In genomic region chr10:114478281-114478680, GRCh38 we compare ENCODE assay signal across 26 cellular contexts.
DNase-seq lines count a peak whose midpoint lies in the region; ATAC-seq and TF ChIP-seq lines count a peak whose summit lies in the region.
"Had no signal": no experiment of that assay in that cellular context is flagged by ENCODE, and none has a peak within 500 bp of the region (broad histone marks: within the 10 kb centered on the region; RNA-seq: fewer than 3 reads in every experiment).

No MANE protein-coding gene starts in this region.

- no peak for TF ChIP-seq CTCF in activated CD8-positive, alpha-beta T cell treated with anti-CD3 and anti-CD28 coated beads for 36 hours (IDR thresholded peaks at IDR 0.05)
- TF ChIP-seq CTCF in fibroblast of mammary gland (conservative IDR thresholded peaks at IDR 0.05; ENCODE audit: control insufficient read depth, insufficient read depth, low read depth, low read length) (no peak), coronary artery (IDR thresholded peaks at IDR 0.05) (no peak)

- no peaks in the 10 kb centered on the region for H3K27me3 ChIP-seq in CD4-positive, alpha-beta memory T cell (ENCODE audit: insufficient read depth, low read length)
- H3K27me3 ChIP-seq: neutrophil had no signal

- DNase-seq in activated CD8-positive, alpha-beta T cell treated with anti-CD3 and anti-CD28 coated beads for 36 hours: no peak
- DNase-seq in activated CD8-positive, alpha-beta T cell treated with anti-CD3 and anti-CD28 coated beads, Interleukin-2, amount 10 ng/mL, durations not matched to agents 7 days and 5 days: no peak
- no peak for DNase-seq in CD4-positive, alpha-beta memory T cell
- DNase-seq in fibroblast of mammary gland (ENCODE audit: low read depth) (peak; percentile 83), coronary artery (ENCODE audit: low spot score) (no peak)
- DNase-seq: 8988T; activated CD4-positive, alpha-beta T cell treated with anti-CD3 and anti-CD28 coated beads for 1 hour; activated naive CD4-positive, alpha-beta T cell; activated T-cell treated with anti-CD3 and anti-CD28 coated beads, Interleukin-2, amount 50 U/mL, for 4 hours; anterior cingulate cortex; caudate nucleus; GDM1; glutamatergic neuron; NCI-H1048; NCI-H187; NCI-H526; stimulated activated CD4-positive, alpha-beta T cell treated with anti-CD3 and anti-CD28 coated beads, Interleukin-4, amount 100 ng/mL, for 1 hour; stimulated activated naive CD4-positive, alpha-beta T cell had no signal

- H3K4me1 Mint-ChIP-seq in activated CD8-positive, alpha-beta T cell treated with anti-CD3 and anti-CD28 coated beads for 36 hours (ENCODE audit: low read depth): peaks cover 64% of the 10 kb centered on the region
- H3K4me1 Mint-ChIP-seq in activated CD8-positive, alpha-beta T cell treated with anti-CD3 and anti-CD28 coated beads, Interleukin-2, amount 10 ng/mL, durations not matched to agents 7 days and 5 days (ENCODE audit: low read depth): peaks cover 4% of the 10 kb centered on the region
- H3K4me1 Mint-ChIP-seq in CD4-positive, alpha-beta memory T cell: peaks cover 32 to 68% (median 44%) of the 10 kb centered on the region in 4 donors
- H3K4me1 Mint-ChIP-seq in stimulated activated memory B cell treated with anti-CD40 and anti-IgM and Interleukin-4, amounts not matched to agents 10 μg/mL and 1 μg/mL and 100 μg/mL, for 72 hours: peaks cover 29% of the 10 kb centered on the region

- H3K27me3 Mint-ChIP-seq in activated CD8-positive, alpha-beta T cell treated with anti-CD3 and anti-CD28 coated beads for 36 hours: no peaks in the 10 kb centered on the region
- no peaks in the 10 kb centered on the region for H3K27me3 Mint-ChIP-seq in activated CD8-positive, alpha-beta T cell treated with anti-CD3 and anti-CD28 coated beads, Interleukin-2, amount 10 ng/mL, durations not matched to agents 7 days and 5 days (ENCODE audit: low read depth)
- H3K27me3 Mint-ChIP-seq in CD4-positive, alpha-beta memory T cell: no peaks in the 10 kb centered on the region
- H3K27me3 Mint-ChIP-seq in stimulated activated memory B cell treated with anti-CD40 and anti-IgM and Interleukin-4, amounts not matched to agents 10 μg/mL and 1 μg/mL and 100 μg/mL, for 72 hours: no peaks in the 10 kb centered on the region

- no peaks in the 10 kb centered on the region for H3K9me3 ChIP-seq in CD4-positive, alpha-beta memory T cell (ENCODE audit: control insufficient read depth in 1 of 2, low read length in 2 of 2)
- H3K9me3 ChIP-seq: HAP-1, neutrophil had no signal

- H3K4me3 ChIP-seq in CD4-positive, alpha-beta memory T cell (ENCODE audit: low read length in 2 of 2): no peak overlapping the region
- H3K4me3 ChIP-seq in fibroblast of mammary gland (ENCODE audit: control insufficient read depth, low read depth, low read length) (no peak overlapping the region), coronary artery (no peak overlapping the region)
- H3K4me3 ChIP-seq: HAP-1 had no signal

- CTCF ChIA-PET in activated CD8-positive, alpha-beta T cell treated with anti-CD3 and anti-CD28 coated beads for 36 hours (lab: Charles Lee): interaction anchor here (1.8 to 1.9 kb wide), 2 partner anchors 10 to 71 kb away, joined by 5 to 8 read pairs; no protein-coding TSS in a partner anchor
- CTCF ChIA-PET in activated CD8-positive, alpha-beta T cell treated with anti-CD3 and anti-CD28 coated beads, Interleukin-2, amount 10 ng/mL, durations not matched to agents 7 days and 5 days (lab: Charles Lee): no interaction called here
- CTCF ChIA-PET in CD4-positive, alpha-beta memory T cell (lab: Charles Lee; ENCODE audit: partially characterized antibody): interaction anchor here (1.0 to 3.2 kb wide), 3 partner anchors 9 to 308 kb away, joined by 3 to 10 read pairs (median 8); no protein-coding TSS in a partner anchor

- H3K4me3 Mint-ChIP-seq in activated CD8-positive, alpha-beta T cell treated with anti-CD3 and anti-CD28 coated beads for 36 hours: no peak overlapping the region
- no peak overlapping the region for H3K4me3 Mint-ChIP-seq in activated CD8-positive, alpha-beta T cell treated with anti-CD3 and anti-CD28 coated beads, Interleukin-2, amount 10 ng/mL, durations not matched to agents 7 days and 5 days
- H3K4me3 Mint-ChIP-seq in CD4-positive, alpha-beta memory T cell: no peak overlapping the region
- H3K4me3 Mint-ChIP-seq in stimulated activated memory B cell treated with anti-CD40 and anti-IgM and Interleukin-4, amounts not matched to agents 10 μg/mL and 1 μg/mL and 100 μg/mL, for 72 hours: no peak overlapping the region
- H3K4me3 Mint-ChIP-seq: activated T-cell treated with anti-CD3 and anti-CD28 coated beads, Interleukin-2, amount 50 U/mL, for 4 hours; dendritic cell treated with granulocyte-macrophage colony-stimulating factor and Interleukin-4, amounts not matched to agents 40 ng/mL and 50 ng/mL, for 4 days; T-helper 1 cell treated with Interleukin-12 subunit alpha and Interleukin-12 subunit beta and Interleukin-4 antibody, amounts not matched to agents 30 μg/mL and 1 μg/mL, for 36 hours had no signal

- no peaks in the 10 kb centered on the region for H3K4me1 ChIP-seq in CD4-positive, alpha-beta memory T cell (ENCODE audit: insufficient read depth, low read length)
- H3K4me1 ChIP-seq: HAP-1 had no signal

- peaks cover 30% of the 10 kb centered on the region for H3K36me3 Mint-ChIP-seq in activated CD8-positive, alpha-beta T cell treated with anti-CD3 and anti-CD28 coated beads for 36 hours (ENCODE audit: low read depth)
- peaks cover 16% of the 10 kb centered on the region for H3K36me3 Mint-ChIP-seq in activated CD8-positive, alpha-beta T cell treated with anti-CD3 and anti-CD28 coated beads, Interleukin-2, amount 10 ng/mL, durations not matched to agents 7 days and 5 days (ENCODE audit: low read depth)
- H3K36me3 Mint-ChIP-seq in CD4-positive, alpha-beta memory T cell: peaks cover 23 to 60% of the 10 kb centered on the region in 2 donors
- H3K36me3 Mint-ChIP-seq in stimulated activated memory B cell treated with anti-CD40 and anti-IgM and Interleukin-4, amounts not matched to agents 10 μg/mL and 1 μg/mL and 100 μg/mL, for 72 hours: peaks cover 17% of the 10 kb centered on the region

- peak overlapping the region; percentile 3 for H3K27ac Mint-ChIP-seq in activated CD8-positive, alpha-beta T cell treated with anti-CD3 and anti-CD28 coated beads for 36 hours
- H3K27ac Mint-ChIP-seq in activated CD8-positive, alpha-beta T cell treated with anti-CD3 and anti-CD28 coated beads, Interleukin-2, amount 10 ng/mL, durations not matched to agents 7 days and 5 days: no peak overlapping the region
- H3K27ac Mint-ChIP-seq in CD4-positive, alpha-beta memory T cell: peak overlapping the region in 6 of 7 donors; percentile 15 to 51 (median 32)
- H3K27ac Mint-ChIP-seq in stimulated activated memory B cell treated with anti-CD40 and anti-IgM and Interleukin-4, amounts not matched to agents 10 μg/mL and 1 μg/mL and 100 μg/mL, for 72 hours: peak overlapping the region; percentile 30
- H3K27ac Mint-ChIP-seq: dendritic cell treated with granulocyte-macrophage colony-stimulating factor and Interleukin-4, amounts not matched to agents 40 ng/mL and 50 ng/mL, for 4 days; T-helper 1 cell treated with Interleukin-12 subunit alpha and Interleukin-12 subunit beta and Interleukin-4 antibody, amounts not matched to agents 30 μg/mL and 1 μg/mL, for 36 hours had no signal

- no peak for ATAC-seq in activated CD8-positive, alpha-beta T cell treated with anti-CD3 and anti-CD28 coated beads for 36 hours
- ATAC-seq in activated CD8-positive, alpha-beta T cell treated with anti-CD3 and anti-CD28 coated beads, Interleukin-2, amount 10 ng/mL, durations not matched to agents 7 days and 5 days: no peak
- ATAC-seq in stimulated activated memory B cell treated with anti-CD40 and anti-IgM and Interleukin-4, amounts not matched to agents 10 μg/mL and 1 μg/mL and 100 μg/mL, for 72 hours: no peak
- no peak for ATAC-seq in HG02642 (IDR thresholded peaks at IDR 0.05; ENCODE audit: poor library complexity, unreplicated experiment)
- ATAC-seq in HG03439 (IDR thresholded peaks at IDR 0.05; ENCODE audit: unreplicated experiment): no peak
- ATAC-seq: activated T-cell treated with anti-CD3 and anti-CD28 coated beads, Interleukin-2, amount 50 U/mL, for 4 hours had no signal

- H3K9me3 Mint-ChIP-seq in activated CD8-positive, alpha-beta T cell treated with anti-CD3 and anti-CD28 coated beads for 36 hours: no peaks in the 10 kb centered on the region
- no peaks in the 10 kb centered on the region for H3K9me3 Mint-ChIP-seq in activated CD8-positive, alpha-beta T cell treated with anti-CD3 and anti-CD28 coated beads, Interleukin-2, amount 10 ng/mL, durations not matched to agents 7 days and 5 days (ENCODE audit: insufficient read depth)
- no peaks in the 10 kb centered on the region for H3K9me3 Mint-ChIP-seq in CD4-positive, alpha-beta memory T cell
- H3K9me3 Mint-ChIP-seq in stimulated activated memory B cell treated with anti-CD40 and anti-IgM and Interleukin-4, amounts not matched to agents 10 μg/mL and 1 μg/mL and 100 μg/mL, for 72 hours: no peaks in the 10 kb centered on the region
- H3K9me3 Mint-ChIP-seq: activated T-cell treated with anti-CD3 and anti-CD28 coated beads, Interleukin-2, amount 50 U/mL, for 4 hours; dendritic cell treated with granulocyte-macrophage colony-stimulating factor and Interleukin-4, amounts not matched to agents 40 ng/mL and 50 ng/mL, for 4 days; T-helper 1 cell treated with Interleukin-12 subunit alpha and Interleukin-12 subunit beta and Interleukin-4 antibody, amounts not matched to agents 30 μg/mL and 1 μg/mL, for 36 hours had no signal

- intact Hi-C loops in activated CD8-positive, alpha-beta T cell treated with anti-CD3 and anti-CD28 coated beads for 36 hours (cut with micrococcal nuclease): loop anchor here (10.0 kb wide), 2 partner anchors 217 to 307 kb away; no protein-coding TSS in a partner anchor
- intact Hi-C loops in CD4-positive, alpha-beta memory T cell (cut with micrococcal nuclease): loop anchor here (2.0 kb wide), 1 partner anchor 15 kb away; no protein-coding TSS in a partner anchor

- POLR2A ChIA-PET in activated CD8-positive, alpha-beta T cell treated with anti-CD3 and anti-CD28 coated beads for 36 hours (lab: Charles Lee): interaction anchor here (0.6 kb wide), 1 partner anchor 63 kb away, joined by 3 read pairs; no protein-coding TSS in a partner anchor
- POLR2A ChIA-PET in activated CD8-positive, alpha-beta T cell treated with anti-CD3 and anti-CD28 coated beads, Interleukin-2, amount 10 ng/mL, durations not matched to agents 7 days and 5 days (lab: Charles Lee): no interaction called here
- POLR2A ChIA-PET in CD4-positive, alpha-beta memory T cell (lab: Charles Lee; ENCODE audit: partially characterized antibody): no interaction called here

- H3K36me3 ChIP-seq in CD4-positive, alpha-beta memory T cell (ENCODE audit: insufficient read depth, low read length): peaks cover 4% of the 10 kb centered on the region
- H3K36me3 ChIP-seq: HAP-1, neutrophil had no signal

- H3K27ac ChIP-seq in CD4-positive, alpha-beta memory T cell (ENCODE audit: low read depth, low read length): no peak overlapping the region
- peak overlapping the region in 1 of 2 donors; percentile 46 for H3K27ac ChIP-seq in coronary artery
- H3K27ac ChIP-seq: HL-60, neutrophil had no signal
